8 cellular contexts compared by ENCODE assay signal in the genomic region with DNA sequence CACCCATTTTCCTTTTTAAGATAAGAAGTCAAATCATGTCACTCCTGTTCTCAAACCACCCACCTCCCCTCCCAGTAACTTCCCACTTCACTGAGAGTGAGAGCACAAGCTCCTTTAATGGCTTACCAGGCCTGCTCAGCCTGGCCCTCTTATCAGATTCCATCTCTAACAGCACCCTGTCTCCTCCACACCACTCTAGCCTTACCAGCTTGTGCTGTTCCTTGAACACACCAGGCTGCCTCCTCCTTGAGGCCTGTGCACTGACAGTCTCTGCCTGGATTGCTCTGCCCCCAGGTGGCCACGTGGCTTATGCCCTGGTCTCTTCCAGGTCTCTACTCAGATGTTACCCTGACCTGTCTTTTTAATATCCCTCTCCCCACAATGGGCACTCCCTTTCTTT. TPM values are rescaled to one million over a fixed set of nuclear protein-coding genes. Genes with fewer than 3 reads are reported as not detected.
DNase-seq lines count a peak whose midpoint lies in the region; ATAC-seq and TF ChIP-seq lines count a peak whose summit lies in the region.

No MANE protein-coding gene starts in this region.

- no peaks in the 10 kb centered on the region for H3K36me3 ChIP-seq in Loucy (ENCODE audit: insufficient read depth, low read length)

- peak; percentile 66 for DNase-seq in ACHN
- DNase-seq in activated CD8-positive, alpha-beta T cell treated with anti-CD3 and anti-CD28 coated beads, Interleukin-2, amount 10 ng/mL, durations not matched to agents 7 days and 5 days = peak; percentile 59
- DNase-seq in iPS-NIHi11 (ENCODE audit: low spot score) = peak; percentile 65
- no peak for DNase-seq in type B pancreatic cell (ENCODE audit: extremely low spot score, unreplicated experiment)
- DNase-seq in occipital lobe (lab: John Stamatoyannopoulos, UW) = no peak
- DNase-seq in NCI-H2081 treated with DMSO at 0.1 percent for 48 hours (lab: John Stamatoyannopoulos, UW) = no peak

- no peak overlapping the region for H2AFZ ChIP-seq in Loucy (ENCODE audit: low read length)

- H3K36me3 Mint-ChIP-seq in activated CD8-positive, alpha-beta T cell treated with anti-CD3 and anti-CD28 coated beads, Interleukin-2, amount 10 ng/mL, durations not matched to agents 7 days and 5 days (ENCODE audit: low read depth) = no peaks in the 10 kb centered on the region
- peaks cover 3% of the 10 kb centered on the region for H3K36me3 Mint-ChIP-seq in type B pancreatic cell

- no peak overlapping the region for H3K4me3 ChIP-seq in Loucy (ENCODE audit: low read length, poor library complexity, severe bottlenecking)

- no peaks in the 10 kb centered on the region for H3K27me3 ChIP-seq in Loucy (ENCODE audit: insufficient read depth, low read length, poor library complexity, severe bottlenecking)

- H3K9me3 Mint-ChIP-seq in activated CD8-positive, alpha-beta T cell treated with anti-CD3 and anti-CD28 coated beads, Interleukin-2, amount 10 ng/mL, durations not matched to agents 7 days and 5 days (ENCODE audit: insufficient read depth) = no peaks in the 10 kb centered on the region
- no peaks in the 10 kb centered on the region for H3K9me3 Mint-ChIP-seq in type B pancreatic cell

- peak; percentile 55 for ATAC-seq in GM18508 (IDR thresholded peaks at IDR 0.05; ENCODE audit: insufficient read depth, unreplicated experiment)
- peak; percentile 89 for ATAC-seq in activated CD8-positive, alpha-beta T cell treated with anti-CD3 and anti-CD28 coated beads, Interleukin-2, amount 10 ng/mL, durations not matched to agents 7 days and 5 days

- POLR2A ChIA-PET in activated CD8-positive, alpha-beta T cell treated with anti-CD3 and anti-CD28 coated beads, Interleukin-2, amount 10 ng/mL, durations not matched to agents 7 days and 5 days (lab: Charles Lee) = interaction anchor here (1.0 kb wide), 1 partner anchor 8 kb away, joined by 3 read pairs; no protein-coding TSS in a partner anchor

- H3K27me3 Mint-ChIP-seq in activated CD8-positive, alpha-beta T cell treated with anti-CD3 and anti-CD28 coated beads, Interleukin-2, amount 10 ng/mL, durations not matched to agents 7 days and 5 days (ENCODE audit: low read depth) = peaks cover 2% of the 10 kb centered on the region
- H3K27me3 Mint-ChIP-seq in type B pancreatic cell = no peaks in the 10 kb centered on the region

- H3K27ac Mint-ChIP-seq in activated CD8-positive, alpha-beta T cell treated with anti-CD3 and anti-CD28 coated beads, Interleukin-2, amount 10 ng/mL, durations not matched to agents 7 days and 5 days = no peak overlapping the region
- H3K27ac Mint-ChIP-seq in type B pancreatic cell = peak overlapping the region; percentile 85

- no peaks in the 10 kb centered on the region for H3K9me3 ChIP-seq in Loucy (ENCODE audit: insufficient read depth, low read depth, low read length)

- no peak overlapping the region for H3K9ac ChIP-seq in Loucy (ENCODE audit: low read depth, low read length, poor library complexity, severe bottlenecking)

- H3K79me2 ChIP-seq in Loucy (ENCODE audit: insufficient read depth, low read length) = peaks cover 93% of the 10 kb centered on the region

- H3K4me3 Mint-ChIP-seq in activated CD8-positive, alpha-beta T cell treated with anti-CD3 and anti-CD28 coated beads, Interleukin-2, amount 10 ng/mL, durations not matched to agents 7 days and 5 days = no peak overlapping the region
- H3K4me3 Mint-ChIP-seq in type B pancreatic cell = peak overlapping the region; percentile 33

- CTCF ChIA-PET in activated CD8-positive, alpha-beta T cell treated with anti-CD3 and anti-CD28 coated beads, Interleukin-2, amount 10 ng/mL, durations not matched to agents 7 days and 5 days (lab: Charles Lee) = interaction anchor here (0.5 to 3.2 kb wide), 18 partner anchors 8 to 216 kb away, joined by 3 to 36 read pairs (median 4); partner anchors contain the start of gene EVL

- no peaks in the 10 kb centered on the region for H3K9me2 ChIP-seq in Loucy (replicated peaks; ENCODE audit: low read depth, low read length)

- H3K4me2 ChIP-seq in Loucy (ENCODE audit: low read depth, low read length, poor library complexity, severe bottlenecking) = peak overlapping the region; percentile 24

- peaks cover 9% of the 10 kb centered on the region for H4K20me1 ChIP-seq in Loucy (ENCODE audit: insufficient read depth, low read length, poor library complexity, severe bottlenecking)

- in situ Hi-C loops in ACHN (cut with HindIII; ENCODE audit: low pct_ligation_motif_present, low pct_unique_long_range_greater_than_20kb, low sequenced_read_pairs) = no loop called here

- peak; percentile 78 for TF ChIP-seq CTCF in Loucy (conservative IDR thresholded peaks at IDR 0.05; ENCODE audit: low read length)
- TF ChIP-seq CTCF in type B pancreatic cell (conservative IDR thresholded peaks at IDR 0.05) = peak; percentile 40

- H3K4me1 ChIP-seq in Loucy (ENCODE audit: insufficient read depth, low read length, poor library complexity, severe bottlenecking) = peaks cover 27% of the 10 kb centered on the region

- peaks cover 10% of the 10 kb centered on the region for H3K4me1 Mint-ChIP-seq in activated CD8-positive, alpha-beta T cell treated with anti-CD3 and anti-CD28 coated beads, Interleukin-2, amount 10 ng/mL, durations not matched to agents 7 days and 5 days (ENCODE audit: low read depth)
- peaks cover 41% of the 10 kb centered on the region for H3K4me1 Mint-ChIP-seq in type B pancreatic cell (ENCODE audit: unreplicated experiment)

- no peaks in the 10 kb centered on the region for H3F3A ChIP-seq in Loucy (ENCODE audit: low read depth)

RNA-seq across cellular contexts. Expression of gene EVL, which starts 40.1 kb away (rescaled TPM):
- 100 to 1,000 TPM; 863 to 926 TPM for total RNA-seq in activated CD8-positive, alpha-beta T cell treated with anti-CD3 and anti-CD28 coated beads, Interleukin-2, amount 10 ng/mL, durations not matched to agents 7 days and 5 days
- total RNA-seq in type B pancreatic cell (ENCODE audit: low replicate concordance) (66.3 and 159 TPM in 2 replicates), occipital lobe (76.1 TPM)

Comparison
In these comparisons a context has a peak if more than half of its experiments do, and no peak if none do; other contexts are left out.
1. DNase-seq: peak in ACHN (single experiment), activated CD8-positive, alpha-beta T cell treated with anti-CD3 and anti-CD28 coated beads, Interleukin-2, amount 10 ng/mL, durations not matched to agents 7 days and 5 days (single experiment) and iPS-NIHi11 (single experiment); none in type B pancreatic cell (single experiment), occipital lobe (single experiment) and NCI-H2081 treated with DMSO at 0.1 percent for 48 hours (single experiment).